In the genomic region with DNA sequence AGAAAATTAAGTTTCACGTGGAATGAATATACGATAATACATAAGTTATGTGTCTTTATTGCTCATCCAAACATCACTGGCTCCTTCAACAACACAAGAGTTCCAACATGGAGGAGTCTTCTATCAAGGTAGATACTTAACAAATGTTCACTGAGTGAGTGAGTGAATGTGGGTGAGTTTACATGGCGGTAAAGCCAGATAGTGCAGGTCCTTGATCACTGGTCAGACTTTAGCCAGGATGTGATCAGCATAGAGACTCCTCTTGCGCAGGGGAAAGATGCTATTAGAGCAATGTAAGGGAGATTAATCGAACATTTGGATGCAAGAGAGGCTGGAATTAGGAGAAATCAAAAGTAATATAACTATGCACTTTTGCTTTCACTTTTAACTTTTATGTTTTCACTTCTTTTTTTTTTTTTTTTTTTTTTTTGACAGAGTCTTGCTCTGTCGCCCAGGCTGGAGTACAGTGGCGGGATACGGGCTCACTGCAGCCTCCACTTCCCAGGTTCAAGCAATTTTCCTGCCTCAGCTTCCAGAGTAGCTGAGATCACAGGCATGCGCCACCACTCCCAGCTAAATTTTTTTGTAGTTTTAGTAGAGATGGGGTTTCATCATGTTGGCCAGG, we compare ENCODE assay signal across 15 cellular contexts.
DNase-seq lines count a peak whose midpoint lies in the region; ATAC-seq and TF ChIP-seq lines count a peak whose summit lies in the region.
"Had no signal": no experiment of that assay in that cellular context is flagged by ENCODE, and none has a peak within 500 bp of the region (broad histone marks: within the 10 kb centered on the region; RNA-seq: fewer than 3 reads in every experiment).

No MANE protein-coding gene starts in this region.

- H3K27ac ChIP-seq in SJCRH30, result no peak overlapping the region
- no peak overlapping the region for H3K27ac ChIP-seq in MM.1S (ENCODE audit: low read length)
- H3K27ac ChIP-seq in trophoblast cell (ENCODE audit: low read depth, low read length), result no peak overlapping the region
- H3K27ac ChIP-seq: stomach had no signal

- peaks cover 14% of the 10 kb centered on the region for H3K4me1 Mint-ChIP-seq in activated naive CD4-positive, alpha-beta T cell treated with anti-CD3 and anti-CD28 coated beads, Interleukin-2, amount 50 U/mL, for 24 hours
- peaks cover 21% of the 10 kb centered on the region for H3K4me1 Mint-ChIP-seq in activated naive CD8-positive, alpha-beta T cell treated with anti-CD3 and anti-CD28 coated beads, Interleukin-2, amount 10 ng/mL, durations not matched to agents 7 days and 5 days
- H3K4me1 Mint-ChIP-seq in stimulated activated naive B cell treated with anti-CD40 and anti-IgM and Interleukin-4, amounts not matched to agents 10 μg/mL and 1 μg/mL and 100 μg/mL, for 72 hours, result peaks cover 11 to 13% of the 10 kb centered on the region in 2 donors

- no peaks in the 10 kb centered on the region for H3K27me3 ChIP-seq in Loucy (ENCODE audit: insufficient read depth, low read length, poor library complexity, severe bottlenecking)
- no peaks in the 10 kb centered on the region for H3K27me3 ChIP-seq in SJCRH30
- no peaks in the 10 kb centered on the region for H3K27me3 ChIP-seq in MM.1S (replicated peaks; ENCODE audit: insufficient read depth, low read length)
- H3K27me3 ChIP-seq in trophoblast cell (ENCODE audit: insufficient read depth, low read length), result no peaks in the 10 kb centered on the region
- H3K27me3 ChIP-seq: stomach had no signal

- H4K12ac ChIP-seq in trophoblast cell (ENCODE audit: low read depth, low read length), result no peak overlapping the region

- H3K9me3 ChIP-seq in Loucy (ENCODE audit: insufficient read depth, low read depth, low read length) (no peaks in the 10 kb centered on the region), SJCRH30 (replicated peaks) (no peaks in the 10 kb centered on the region), MM.1S (replicated peaks; ENCODE audit: insufficient read depth, low read length) (no peaks in the 10 kb centered on the region), trophoblast cell (ENCODE audit: insufficient read depth, low read depth, low read length) (peaks cover 4% of the 10 kb centered on the region)
- H3K9me3 ChIP-seq: stomach had no signal

- H3K9ac ChIP-seq in Loucy (ENCODE audit: low read depth, low read length, poor library complexity, severe bottlenecking) (no peak overlapping the region), MM.1S (ENCODE audit: low read length) (no peak overlapping the region), trophoblast cell (ENCODE audit: low read length) (no peak overlapping the region)

- H3K79me1 ChIP-seq in trophoblast cell (ENCODE audit: low read length), result no peaks in the 10 kb centered on the region

- H3K23ac ChIP-seq in trophoblast cell (ENCODE audit: low read length), result no peak overlapping the region

- H3K27ac Mint-ChIP-seq in activated naive CD4-positive, alpha-beta T cell treated with anti-CD3 and anti-CD28 coated beads, Interleukin-2, amount 50 U/mL, for 24 hours, result no peak overlapping the region
- peak overlapping the region; percentile 89 for H3K27ac Mint-ChIP-seq in activated naive CD8-positive, alpha-beta T cell treated with anti-CD3 and anti-CD28 coated beads, Interleukin-2, amount 10 ng/mL, durations not matched to agents 7 days and 5 days
- H3K27ac Mint-ChIP-seq in stimulated activated naive B cell treated with anti-CD40 and anti-IgM and Interleukin-4, amounts not matched to agents 10 μg/mL and 1 μg/mL and 100 μg/mL, for 72 hours, result no peak overlapping the region

- H2BK12ac ChIP-seq in trophoblast cell (ENCODE audit: low read length), result no peak overlapping the region

- H3K27me3 Mint-ChIP-seq in activated naive CD4-positive, alpha-beta T cell treated with anti-CD3 and anti-CD28 coated beads, Interleukin-2, amount 50 U/mL, for 24 hours, result no peaks in the 10 kb centered on the region
- no peaks in the 10 kb centered on the region for H3K27me3 Mint-ChIP-seq in activated naive CD8-positive, alpha-beta T cell treated with anti-CD3 and anti-CD28 coated beads, Interleukin-2, amount 10 ng/mL, durations not matched to agents 7 days and 5 days
- peaks cover 0 to 8% of the 10 kb centered on the region in 2 donors for H3K27me3 Mint-ChIP-seq in stimulated activated naive B cell treated with anti-CD40 and anti-IgM and Interleukin-4, amounts not matched to agents 10 μg/mL and 1 μg/mL and 100 μg/mL, for 72 hours

- H4K8ac ChIP-seq in trophoblast cell (ENCODE audit: low read depth, low read length), result no peak overlapping the region

- no peak overlapping the region for H2BK5ac ChIP-seq in trophoblast cell (ENCODE audit: low read depth, low read length, poor library complexity)

- DNase-seq in activated naive CD4-positive, alpha-beta T cell treated with anti-CD3 and anti-CD28 coated beads, Interleukin-2, amount 50 U/mL, for 16 hours, result no peak
- no peak for DNase-seq in activated naive CD8-positive, alpha-beta T cell treated with anti-CD3 and anti-CD28 coated beads, Interleukin-2, amount 10 ng/mL, durations not matched to agents 7 days and 5 days
- DNase-seq in stimulated activated naive B cell treated with anti-CD40 and anti-IgM and Interleukin-4, amounts not matched to agents 10 μg/mL and 1 μg/mL and 100 μg/mL, for 72 hours, result no peak
- DNase-seq in SJCRH30, result no peak
- no peak for DNase-seq in MM.1S
- DNase-seq in trophoblast cell, result no peak
- DNase-seq: glutamatergic neuron; HCEC 1CT; NCI-H1694 treated with DMSO at 0.1 percent for 48 hours; NCI-H69; SHP77 treated with DMSO at 0.1 percent for 48 hours; stimulated activated CD4-positive, alpha-beta T cell treated with anti-CD3 and anti-CD28 coated beads, Interleukin-4, amount 100 ng/mL, for 4 hours; stomach had no signal

- no peak overlapping the region for H3K14ac ChIP-seq in trophoblast cell (ENCODE audit: low read length)

- no peak for ATAC-seq in activated naive CD8-positive, alpha-beta T cell treated with anti-CD3 and anti-CD28 coated beads, Interleukin-2, amount 10 ng/mL, durations not matched to agents 7 days and 5 days (ENCODE audit: low read depth)
- ATAC-seq in stimulated activated naive B cell treated with anti-CD40 and anti-IgM and Interleukin-4, amounts not matched to agents 10 μg/mL and 1 μg/mL and 100 μg/mL, for 72 hours (replicated peaks), result peak; percentile 27 to 57

- H3K79me2 ChIP-seq in Loucy (ENCODE audit: insufficient read depth, low read length) (no peaks in the 10 kb centered on the region), MM.1S (ENCODE audit: low read length) (no peaks in the 10 kb centered on the region), trophoblast cell (ENCODE audit: control insufficient read depth, insufficient read depth, low read length, poor library complexity) (no peaks in the 10 kb centered on the region)

- POLR2A ChIA-PET in activated naive CD8-positive, alpha-beta T cell treated with anti-CD3 and anti-CD28 coated beads, Interleukin-2, amount 10 ng/mL, durations not matched to agents 7 days and 5 days (lab: Charles Lee), result interaction anchor here (1.0 kb wide), 1 partner anchor 252 kb away, joined by 3 read pairs; no protein-coding TSS in a partner anchor

- H3K9me2 ChIP-seq in Loucy (replicated peaks; ENCODE audit: low read depth, low read length) (no peaks in the 10 kb centered on the region), MM.1S (replicated peaks; ENCODE audit: insufficient read depth, low read length) (no peaks in the 10 kb centered on the region)

- H4K20me1 ChIP-seq in Loucy (ENCODE audit: insufficient read depth, low read length, poor library complexity, severe bottlenecking) (no peaks in the 10 kb centered on the region), MM.1S (ENCODE audit: insufficient read depth, low read length) (no peaks in the 10 kb centered on the region)

- peaks cover 24% of the 10 kb centered on the region for H3K4me1 ChIP-seq in Loucy (ENCODE audit: insufficient read depth, low read length, poor library complexity, severe bottlenecking)
- no peaks in the 10 kb centered on the region for H3K4me1 ChIP-seq in SJCRH30
- no peaks in the 10 kb centered on the region for H3K4me1 ChIP-seq in MM.1S (ENCODE audit: low read length)
- H3K4me1 ChIP-seq in trophoblast cell (ENCODE audit: control insufficient read depth in 1 of 2, insufficient read depth in 2 of 2, low read length in 2 of 2), result no peaks in the 10 kb centered on the region
- H3K4me1 ChIP-seq: stomach had no signal

- H3F3A ChIP-seq in Loucy (ENCODE audit: low read depth), result no peaks in the 10 kb centered on the region
- H3F3A ChIP-seq in MM.1S (ENCODE audit: insufficient read depth, low read length), result no peaks in the 10 kb centered on the region

- peak overlapping the region; percentile 40 for H3K4me3 Mint-ChIP-seq in activated naive CD4-positive, alpha-beta T cell treated with anti-CD3 and anti-CD28 coated beads, Interleukin-2, amount 50 U/mL, for 24 hours
- H3K4me3 Mint-ChIP-seq in activated naive CD8-positive, alpha-beta T cell treated with anti-CD3 and anti-CD28 coated beads, Interleukin-2, amount 10 ng/mL, durations not matched to agents 7 days and 5 days, result peak overlapping the region; percentile 67
- peak overlapping the region; percentile 7 to 69 for H3K4me3 Mint-ChIP-seq in stimulated activated naive B cell treated with anti-CD40 and anti-IgM and Interleukin-4, amounts not matched to agents 10 μg/mL and 1 μg/mL and 100 μg/mL, for 72 hours

- H3K36me3 Mint-ChIP-seq in activated naive CD4-positive, alpha-beta T cell treated with anti-CD3 and anti-CD28 coated beads, Interleukin-2, amount 50 U/mL, for 24 hours, result no peaks in the 10 kb centered on the region
- H3K36me3 Mint-ChIP-seq in activated naive CD8-positive, alpha-beta T cell treated with anti-CD3 and anti-CD28 coated beads, Interleukin-2, amount 10 ng/mL, durations not matched to agents 7 days and 5 days, result peaks cover 13% of the 10 kb centered on the region
- no peaks in the 10 kb centered on the region for H3K36me3 Mint-ChIP-seq in stimulated activated naive B cell treated with anti-CD40 and anti-IgM and Interleukin-4, amounts not matched to agents 10 μg/mL and 1 μg/mL and 100 μg/mL, for 72 hours

- H4K91ac ChIP-seq in trophoblast cell (ENCODE audit: low read depth, low read length), result no peak overlapping the region

- no peak overlapping the region for H3K18ac ChIP-seq in trophoblast cell (ENCODE audit: low read length)

- peak overlapping the region; percentile 15; the same call in 1 of the 2 replicates for H2AFZ ChIP-seq in Loucy (ENCODE audit: low read length)
- H2AFZ ChIP-seq in MM.1S (ENCODE audit: low read length), result no peak overlapping the region
- no peak overlapping the region for H2AFZ ChIP-seq in trophoblast cell (ENCODE audit: insufficient read depth, low read length, poor library complexity)

- WGBS in trophoblast cell (ENCODE audit: extremely low coverage, insufficient coverage, insufficient read length), result no CpG with 5 or more reads among the region's 9 CpGs

- no peak overlapping the region for H3K4me3 ChIP-seq in Loucy (ENCODE audit: low read length, poor library complexity, severe bottlenecking)
- no peak overlapping the region for H3K4me3 ChIP-seq in SJCRH30
- H3K4me3 ChIP-seq in MM.1S (ENCODE audit: low read length), result no peak overlapping the region
- no peak overlapping the region for H3K4me3 ChIP-seq in trophoblast cell (ENCODE audit: low read depth, low read length)
- H3K4me3 ChIP-seq: stomach had no signal

- H3K4ac ChIP-seq in trophoblast cell (ENCODE audit: low read depth, low read length), result no peak overlapping the region

- no peak overlapping the region for H2BK120ac ChIP-seq in trophoblast cell (ENCODE audit: insufficient read depth, low read length, poor library complexity)

- H3K4me2 ChIP-seq in Loucy (ENCODE audit: low read depth, low read length, poor library complexity, severe bottlenecking), result no peak overlapping the region
- H3K4me2 ChIP-seq in MM.1S (ENCODE audit: low read depth, low read length), result no peak overlapping the region
- H3K4me2 ChIP-seq in trophoblast cell (ENCODE audit: low read length), result no peak overlapping the region

- no peak for TF ChIP-seq CTCF in Loucy (conservative IDR thresholded peaks at IDR 0.05; ENCODE audit: low read length)
- TF ChIP-seq CTCF in MM.1S (IDR thresholded peaks at IDR 0.05; ENCODE audit: low read length), result no peak

- H3K36me3 ChIP-seq in Loucy (ENCODE audit: insufficient read depth, low read length) (no peaks in the 10 kb centered on the region), SJCRH30 (no peaks in the 10 kb centered on the region), MM.1S (replicated peaks; ENCODE audit: insufficient read depth, low read length) (no peaks in the 10 kb centered on the region), trophoblast cell (ENCODE audit: control insufficient read depth in 1 of 2, insufficient read depth in 2 of 2, low read length in 2 of 2) (no peaks in the 10 kb centered on the region)
- H3K36me3 ChIP-seq: stomach had no signal

- no peak overlapping the region for H2AK5ac ChIP-seq in trophoblast cell (ENCODE audit: low read length)

- H3K9me3 Mint-ChIP-seq in activated naive CD4-positive, alpha-beta T cell treated with anti-CD3 and anti-CD28 coated beads, Interleukin-2, amount 50 U/mL, for 24 hours, result no peaks in the 10 kb centered on the region
- no peaks in the 10 kb centered on the region for H3K9me3 Mint-ChIP-seq in activated naive CD8-positive, alpha-beta T cell treated with anti-CD3 and anti-CD28 coated beads, Interleukin-2, amount 10 ng/mL, durations not matched to agents 7 days and 5 days
- H3K9me3 Mint-ChIP-seq in stimulated activated naive B cell treated with anti-CD40 and anti-IgM and Interleukin-4, amounts not matched to agents 10 μg/mL and 1 μg/mL and 100 μg/mL, for 72 hours, result no peaks in the 10 kb centered on the region
